In genomic region chr2:86430368-86430767, GRCh38 we compare ENCODE assay signal across 6 cellular contexts.
"Had no signal": no experiment of that assay in that cellular context is flagged by ENCODE, and none has a peak within 500 bp of the region (broad histone marks: within the 10 kb centered on the region; RNA-seq: fewer than 3 reads in every experiment).

No MANE protein-coding gene starts in this region.

- DNase-seq: GDM1 had no signal

- H3K4me3 ChIP-seq: GM12878 had no signal

- ATAC-seq: GM12878 had no signal

- FAIRE-seq: G401.6, GM12878, GM12891, GM12892, GM18507 had no signal
